Comparison of ENCODE assay signal across 26 cellular contexts in the genomic region with DNA sequence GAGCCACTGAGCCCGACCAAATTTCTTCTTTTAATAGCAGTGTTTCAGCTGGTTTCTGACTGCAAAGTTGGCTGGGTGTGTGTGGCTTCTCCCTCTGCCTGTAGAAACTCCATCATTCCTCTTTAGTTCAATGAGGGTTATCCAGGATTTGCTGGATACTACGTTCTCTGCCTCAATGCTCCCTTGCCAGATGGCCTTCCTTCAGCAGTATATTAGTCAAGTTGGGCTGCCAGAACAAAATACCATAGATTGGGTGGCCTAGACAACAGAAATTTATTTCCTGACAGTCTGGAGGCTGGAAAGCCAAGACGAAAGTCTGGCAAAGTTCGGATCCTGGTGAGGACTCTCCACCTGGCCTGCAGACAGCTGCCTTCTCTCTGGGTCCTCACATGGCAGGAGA.
DNase-seq lines count a peak whose midpoint lies in the region; FAIRE-seq and TF ChIP-seq lines count a peak whose summit lies in the region.
"Had no signal": no experiment of that assay in that cellular context is flagged by ENCODE, and none has a peak within 500 bp of the region (broad histone marks: within the 10 kb centered on the region; RNA-seq: fewer than 3 reads in every experiment).

No MANE protein-coding gene starts in this region.

- no peak overlapping the region for H3K4me2 ChIP-seq in PC-9
- H3K4me2 ChIP-seq: GM23338 had no signal

- no peak for TF ChIP-seq POLR2A in H54 (IDR thresholded peaks at IDR 0.05; ENCODE audit: low read depth, low read length)

- peak; percentile 50 for DNase-seq in DMS 273 (lab: John Stamatoyannopoulos, UW; ENCODE audit: unreplicated experiment)
- DNase-seq in DMS 273 treated with DMSO at 0.1 percent for 48 hours (lab: John Stamatoyannopoulos, UW): no peak
- no peak for DNase-seq in PC-9
- peak; percentile 61 for DNase-seq in fibroblast of the aortic adventitia (ENCODE audit: low read depth)
- DNase-seq in H54 (ENCODE audit: insufficient read length, low spot score): no peak
- no peak for DNase-seq in activated CD4-positive, alpha-beta T cell treated with anti-CD3 and anti-CD28 coated beads, Interleukin-2, amount 50 U/mL, for 4 hours
- DNase-seq in CD14-positive monocyte (ENCODE audit: low spot score): no peak
- DNase-seq: BE2C, Calu3, HFFc6, KBM-7, MG63, NCI-H1105 treated with DMSO at 0.1 percent for 48 hours, NCI-H146, NCI-H2029 treated with DMSO at 0.1 percent for 48 hours, NCI-H226, NCI-H524 treated with DMSO at 0.1 percent for 48 hours, NCI-H774, PC-3, RPMI8226, SHP77 had no signal

- no peaks in the 10 kb centered on the region for H3K27me3 ChIP-seq in PC-9 (ENCODE audit: insufficient read depth, low read depth)
- H3K27me3 ChIP-seq: BE2C, MG63 had no signal

- H3K27ac Mint-ChIP-seq in nephron (peak overlapping the region in 2 of 3 experiments; percentile 28 to 60), CD14-positive monocyte (no peak overlapping the region)
- H3K27ac Mint-ChIP-seq: GM23338, HFFc6 had no signal

- CTCF ChIA-PET in PC-9 (lab: Charles Lee): no interaction called here

- peaks cover 29% of the 10 kb centered on the region for H3K27me3 Mint-ChIP-seq in nephron (ENCODE audit: low read depth)
- H3K27me3 Mint-ChIP-seq in CD14-positive monocyte (ENCODE audit: low read depth in 3 of 3): peaks cover 0 to 4% (median 0%) of the 10 kb centered on the region in 3 donors

- peaks cover 41% of the 10 kb centered on the region for H3K4me1 ChIP-seq in PC-9 (replicated peaks; ENCODE audit: insufficient read depth)
- H3K4me1 ChIP-seq: BE2C had no signal

- H2AFZ ChIP-seq in PC-9: no peak overlapping the region
- H2AFZ ChIP-seq: GM23338 had no signal

- H3F3A ChIP-seq in PC-9 (ENCODE audit: insufficient read depth, low read depth): peaks cover 29% of the 10 kb centered on the region

- intact Hi-C loops in PC-9 (cut with micrococcal nuclease; ENCODE audit: unreplicated experiment) (loop anchor here (10.0 kb wide), 1 partner anchor 388 kb away; a partner anchor contains a TSS), CD14-positive monocyte (cut with micrococcal nuclease) (no loop called here)

- H3K9me3 Mint-ChIP-seq in nephron: no peaks in the 10 kb centered on the region
- no peaks in the 10 kb centered on the region for H3K9me3 Mint-ChIP-seq in CD14-positive monocyte
- H3K9me3 Mint-ChIP-seq: GM23338, HFFc6 had no signal

- no peak for FAIRE-seq in H54 (lab: Jason Lieb, UNC)
- FAIRE-seq: HTR-8/SVneo had no signal

- POLR2A ChIA-PET in PC-9 (lab: Charles Lee; ENCODE audit: unreplicated experiment): no interaction called here

- H3K4me1 Mint-ChIP-seq in nephron (peaks cover 33% of the 10 kb centered on the region), CD14-positive monocyte (peaks cover 10% of the 10 kb centered on the region)

- H3K4me3 Mint-ChIP-seq in nephron: no peak overlapping the region
- no peak overlapping the region for H3K4me3 Mint-ChIP-seq in CD14-positive monocyte
- H3K4me3 Mint-ChIP-seq: GM23338, HFFc6 had no signal

- BruUV-seq in PC-9 (replicated peaks; lab: Mats Ljungman, UMichigan): no TSS peak

- no peaks in the 10 kb centered on the region for H3K36me3 Mint-ChIP-seq in nephron (ENCODE audit: low read depth)
- no peaks in the 10 kb centered on the region for H3K36me3 Mint-ChIP-seq in CD14-positive monocyte

- peak overlapping the region; percentile 81 for H3K27ac ChIP-seq in PC-9
- H3K27ac ChIP-seq: 22Rv1 had no signal

- TF ChIP-seq CTCF in PC-9 (conservative IDR thresholded peaks at IDR 0.05): no peak
- TF ChIP-seq CTCF in fibroblast of the aortic adventitia (IDR thresholded peaks at IDR 0.05; ENCODE audit: insufficient read depth, low read length): no peak
- TF ChIP-seq CTCF in nephron (IDR thresholded peaks at IDR 0.05; ENCODE audit: unreplicated experiment in 3 of 3): no peak
- TF ChIP-seq CTCF in CD14-positive monocyte (IDR thresholded peaks at IDR 0.05): no peak

- H3K9me3 ChIP-seq in PC-9 (ENCODE audit: insufficient read depth, low read depth): no peaks in the 10 kb centered on the region
- H3K9me3 ChIP-seq: BE2C, HAP-1, MG63 had no signal

- no peaks in the 10 kb centered on the region for H3K9me2 ChIP-seq in PC-9 (ENCODE audit: insufficient read depth)

- H3K4me3 ChIP-seq in PC-9 (no peak overlapping the region), fibroblast of the aortic adventitia (ENCODE audit: low read depth, low read length) (no peak overlapping the region)
- H3K4me3 ChIP-seq: GM23338, HAP-1, MG63 had no signal

- H3K79me2 ChIP-seq in PC-9 (ENCODE audit: low read depth): no peaks in the 10 kb centered on the region

- H4K20me1 ChIP-seq in PC-9 (ENCODE audit: insufficient read depth): no peaks in the 10 kb centered on the region

- H3K36me3 ChIP-seq in PC-9 (ENCODE audit: low read depth): no peaks in the 10 kb centered on the region
- H3K36me3 ChIP-seq: BE2C, HAP-1, MG63 had no signal

Comparison
In these comparisons a context has a peak if more than half of its experiments do, and no peak if none do; other contexts are left out.
1. DNase-seq: peak in DMS 273 (single experiment) and fibroblast of the aortic adventitia (single experiment); none in DMS 273 treated with DMSO at 0.1 percent for 48 hours (single experiment), PC-9 (0 of 2), H54 (single experiment), activated CD4-positive, alpha-beta T cell treated with anti-CD3 and anti-CD28 coated beads, Interleukin-2, amount 50 U/mL, for 4 hours (0 of 2) and CD14-positive monocyte (single experiment).
2. H3K27ac Mint-ChIP-seq: peak in nephron (2 of 3); none in CD14-positive monocyte (0 of 7).